15 cellular contexts compared by ENCODE assay signal in the genomic region with DNA sequence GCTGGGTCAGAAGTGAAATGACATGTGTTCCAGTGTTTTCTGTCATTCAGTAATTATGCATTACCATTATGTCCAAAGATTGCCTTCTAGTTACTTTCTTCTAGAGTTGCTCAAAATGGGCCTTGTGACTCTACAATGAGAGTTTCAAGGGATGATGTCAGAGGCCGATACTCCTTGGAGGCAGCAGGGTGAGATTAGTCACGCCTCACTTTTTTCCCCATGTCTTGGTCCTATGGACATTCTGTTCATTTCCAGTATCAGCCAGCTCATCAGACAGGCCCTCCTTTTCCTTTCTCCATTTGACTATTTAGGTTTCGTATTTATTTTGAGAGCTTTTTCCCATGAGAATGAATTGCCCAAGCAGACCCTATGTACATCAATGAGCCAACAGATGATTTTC. TPM values are rescaled to one million over a fixed set of nuclear protein-coding genes. Genes with fewer than 3 reads are reported as not detected.
DNase-seq lines count a peak whose midpoint lies in the region; ATAC-seq and TF ChIP-seq lines count a peak whose summit lies in the region.
"Had no signal": no experiment of that assay in that cellular context is flagged by ENCODE, and none has a peak within 500 bp of the region (broad histone marks: within the 10 kb centered on the region; RNA-seq: fewer than 3 reads in every experiment).

No MANE protein-coding gene starts in this region.

- CTCF ChIA-PET in A673 (lab: Charles Lee) = no interaction called here

- in situ Hi-C loops in GM13976 (cut with MboI; ENCODE audit: low sequenced_read_pairs, unreplicated experiment) = no loop called here

- no peaks in the 10 kb centered on the region for H3K9me3 ChIP-seq in A673 (ENCODE audit: low read depth, low read length, poor library complexity, severe bottlenecking)
- H3K9me3 ChIP-seq: Peyer's patch, spleen, uterus had no signal

- no TSS peak for BruUV-seq in A673 (replicated peaks; lab: Mats Ljungman, UMichigan)

- intact Hi-C loops in A673 (cut with micrococcal nuclease; ENCODE audit: unreplicated experiment) = no loop called here

- DNase-seq in A673 (ENCODE audit: low spot score) (peak; percentile 47), M059J (ENCODE audit: low read depth) (peak; percentile 78), dedifferentiated amniotic fluid mesenchymal stem cell (ENCODE audit: extremely low spot score) (peak; percentile 88), myocyte (ENCODE audit: low read depth) (peak; percentile 63), NCI-H1417 (lab: John Stamatoyannopoulos, UW) (no peak), GM13976 (ENCODE audit: low spot score) (no peak), HT-29 (ENCODE audit: low spot score) (no peak)
- DNase-seq: activated naive CD8-positive, alpha-beta T cell treated with anti-CD3 and anti-CD28 coated beads, Interleukin-2, amount 50 U/mL, for 24 hours; DMS79 treated with DMSO at 0.1 percent for 48 hours; naive thymus-derived CD4-positive, alpha-beta T cell; NCI-H345; Peyer's patch; spleen had no signal

- TF ChIP-seq CTCF in A673 (conservative IDR thresholded peaks at IDR 0.05; ENCODE audit: low read depth, low read length) (no peak), GM13976 (IDR thresholded peaks at IDR 0.05; ENCODE audit: borderline replicate concordance, control extremely low read depth, extremely low read depth, insufficient read depth, missing control alignments) (no peak)

- no peaks in the 10 kb centered on the region for H3K36me3 ChIP-seq in A673 (ENCODE audit: insufficient read depth, low read length, poor library complexity, severe bottlenecking)
- H3K36me3 ChIP-seq: Peyer's patch, uterus had no signal

- H3K27ac ChIP-seq in A673 (ENCODE audit: low read depth, low read length, poor library complexity, severe bottlenecking) = no peak overlapping the region
- H3K27ac ChIP-seq: Peyer's patch, spleen, uterus had no signal

- H3K4me3 ChIP-seq in A673 (ENCODE audit: low read depth, low read length, poor library complexity, severe bottlenecking) = no peak overlapping the region
- H3K4me3 ChIP-seq: Peyer's patch, spleen, uterus had no signal

- H3K27me3 ChIP-seq in A673 (replicated peaks; ENCODE audit: insufficient read depth, low read depth, low read length, poor library complexity) = no peaks in the 10 kb centered on the region
- H3K27me3 ChIP-seq: Peyer's patch, spleen, uterus had no signal

- POLR2A ChIA-PET in A673 (lab: Charles Lee; ENCODE audit: low non-redundant PET) = no interaction called here

- no peaks in the 10 kb centered on the region for H3K4me1 ChIP-seq in A673 (ENCODE audit: insufficient read depth, low read length, poor library complexity, severe bottlenecking)
- H3K4me1 ChIP-seq: Peyer's patch, spleen, uterus had no signal

- ATAC-seq in HG02623 (IDR thresholded peaks at IDR 0.05; ENCODE audit: unreplicated experiment) = no peak
- ATAC-seq: activated naive CD8-positive, alpha-beta T cell treated with anti-CD3 and anti-CD28 coated beads, Interleukin-2, amount 50 U/mL, for 24 hours; naive thymus-derived CD4-positive, alpha-beta T cell had no signal

RNA-seq across cellular contexts. Expression of gene VGLL3, which starts 17.5 kb away (rescaled TPM):
- total RNA-seq in A673 (2021) (20.7 and 26.8 TPM in 2 replicates), myocyte (63.1 and 69.8 TPM in 2 replicates)
- total RNA-seq in M059J (2014; rRNA removed; shearing (Covaris generic)) = 13.9 and 17.5 TPM in 2 replicates
- polyA plus RNA-seq in myocyte (2012) = 44.8 TPM
- 0.03 and 0.31 TPM in 2 replicates for total RNA-seq in HT-29 (2014; rRNA removed; shearing (Covaris generic))
- polyA plus RNA-seq: naive thymus-derived CD4-positive, alpha-beta T cell had no signal

Comparison
In these comparisons a context has a peak if more than half of its experiments do, and no peak if none do; other contexts are left out.
1. DNase-seq: peak in A673 (single experiment), M059J (single experiment), dedifferentiated amniotic fluid mesenchymal stem cell (single experiment) and myocyte (single experiment); none in NCI-H1417 (0 of 3), GM13976 (single experiment) and HT-29 (single experiment).
2. RNA of gene VGLL3, which starts 17.5 kb away (total RNA-seq): 63.1 to 69.8 TPM in myocyte, 20.7 to 26.8 TPM in A673 and 13.9 to 17.5 TPM in M059J; 0.03 to 0.31 TPM in HT-29; every median in the first group is over 10 times any median in the second.